20 cellular contexts compared by ENCODE assay signal in genomic region chr9:131977074-131977838, GRCh38.
DNase-seq lines count a peak whose midpoint lies in the region; ATAC-seq, FAIRE-seq and TF ChIP-seq lines count a peak whose summit lies in the region.
"Had no signal": no experiment of that assay in that cellular context is flagged by ENCODE, and none has a peak within 500 bp of the region (broad histone marks: within the 10 kb centered on the region; RNA-seq: fewer than 3 reads in every experiment).

No MANE protein-coding gene starts in this region.

- H3K4me3 ChIP-seq in GM12878 (no peak overlapping the region), sigmoid colon (no peak overlapping the region)
- H3K4me3 ChIP-seq: dorsolateral prefrontal cortex, MG63 had no signal

- H2AFZ ChIP-seq in GM12878 (ENCODE audit: control insufficient read depth, low read depth, low read length) = no peak overlapping the region

- ATAC-seq in GM12878 = peak; percentile 59
- ATAC-seq in stimulated activated memory B cell treated with anti-CD40 and anti-IgM and Interleukin-4, amounts not matched to agents 10 μg/mL and 1 μg/mL and 100 μg/mL, for 72 hours = peak; percentile 62
- ATAC-seq: left cardiac atrium, WTC11 had no signal

- DNase-seq in GM10248 (ENCODE audit: extremely low spot score) (peak; percentile 24), MV-4-11 (lab: John Stamatoyannopoulos, UW) (peak; percentile 81), GM12878 (ENCODE audit: low read depth, low spot score) (no peak), sigmoid colon (no peak), GM10266 (ENCODE audit: extremely low spot score) (no peak)
- no peak for DNase-seq in activated CD8-positive, alpha-beta memory T cell treated with anti-CD3 and anti-CD28 coated beads, Interleukin-2, amount 50 U/mL, for 4 hours
- DNase-seq: activated CD4-positive, alpha-beta memory T cell treated with anti-CD3 and anti-CD28 coated beads for 36 hours; activated naive CD4-positive, alpha-beta T cell treated with Interleukin-2 at 50 U/mL for 16 hours; COR-L47; dorsolateral prefrontal cortex; foreskin melanocyte; H7; left cardiac atrium; MG63; NCI-H2029; NCI-H510A; SHP77 had no signal

- H3K79me2 ChIP-seq in GM12878 (ENCODE audit: control insufficient read depth, insufficient read depth, low read length) = no peaks in the 10 kb centered on the region

- BruUV-seq in GM12878 (replicated peaks; lab: Mats Ljungman, UMichigan) = no TSS peak

- WGBS in GM12878 (ENCODE audit: insufficient coverage, insufficient replicate concordance, low lambda C conversion rate, missing lambda C conversion rate) = 97% methylated on average over 10 of the region's 10 CpGs
- 79 to 87% methylated on average over 10 of the region's 10 CpGs for WGBS in sigmoid colon, 2 donors

- no peaks in the 10 kb centered on the region for H3K27me3 Mint-ChIP-seq in stimulated activated memory B cell treated with anti-CD40 and anti-IgM and Interleukin-4, amounts not matched to agents 10 μg/mL and 1 μg/mL and 100 μg/mL, for 72 hours
- H3K27me3 Mint-ChIP-seq: activated CD4-positive, alpha-beta memory T cell treated with anti-CD3 and anti-CD28 coated beads for 36 hours had no signal

- RAD21 ChIA-PET in GM12878 (lab: Charles Lee; ENCODE audit: unreplicated experiment) = no interaction called here

- H3K36me3 ChIP-seq in GM12878 (ENCODE audit: control insufficient read depth in 2 of 2, insufficient read depth in 2 of 2, low read length in 1 of 2) (no peaks in the 10 kb centered on the region), sigmoid colon (no peaks in the 10 kb centered on the region)
- H3K36me3 ChIP-seq: MG63 had no signal

- peak; percentile 49 for FAIRE-seq in GM12878 (lab: Jason Lieb, UNC)

- POLR2A ChIA-PET in GM10248 (lab: Yijun Ruan, JAX) = no interaction called here
- POLR2A ChIA-PET in GM12878 (lab: Charles Lee) = no interaction called here

- H3K9me3 ChIP-seq in GM12878 (replicated peaks; ENCODE audit: control insufficient read depth, insufficient read depth, low read length) = no peaks in the 10 kb centered on the region
- no peaks in the 10 kb centered on the region for H3K9me3 ChIP-seq in sigmoid colon
- H3K9me3 ChIP-seq: MG63 had no signal

- TF ChIP-seq POLR2A in GM12878 (IDR thresholded peaks at IDR 0.05; ENCODE audit: low read depth, low read length) (no peak), sigmoid colon (IDR thresholded peaks at IDR 0.05) (no peak)

- H3K4me3 Mint-ChIP-seq in stimulated activated memory B cell treated with anti-CD40 and anti-IgM and Interleukin-4, amounts not matched to agents 10 μg/mL and 1 μg/mL and 100 μg/mL, for 72 hours = no peak overlapping the region
- H3K4me3 Mint-ChIP-seq: activated CD4-positive, alpha-beta memory T cell treated with anti-CD3 and anti-CD28 coated beads for 36 hours; T-helper 1 cell treated with Interleukin-12 subunit alpha and Interleukin-12 subunit beta and Interleukin-4 antibody, amounts not matched to agents 30 μg/mL and 1 μg/mL, for 36 hours; WTC11 had no signal

- TF ChIP-seq CTCF in GM10248 (IDR thresholded peaks at IDR 0.05; ENCODE audit: control extremely low read depth, extremely low read depth, low read depth, missing control alignments) (no peak), GM12878 (IDR thresholded peaks at IDR 0.05 in 2 of 3, conservative IDR thresholded peaks at IDR 0.05 in 1 of 3; ENCODE audit: control insufficient read depth in 2 of 3, extremely low read depth in 1 of 3, insufficient read depth in 1 of 3, low read depth in 3 of 3, low read length in 3 of 3) (no peak), sigmoid colon (IDR thresholded peaks at IDR 0.05) (no peak), GM10266 (IDR thresholded peaks at IDR 0.05; ENCODE audit: control insufficient read depth, insufficient read depth, low read depth, missing control alignments) (no peak)

- in situ Hi-C loops in GM12878 (cut with MboI) = no loop called here

- CTCF ChIA-PET in GM10248 (lab: Yijun Ruan, JAX) = no interaction called here
- CTCF ChIA-PET in GM12878 (lab: Yijun Ruan, JAX) = interaction anchor here (0.8 kb wide), 1 partner anchor 30 kb away, joined by 3 read pairs; no protein-coding TSS in a partner anchor

- H3K9me3 Mint-ChIP-seq in stimulated activated memory B cell treated with anti-CD40 and anti-IgM and Interleukin-4, amounts not matched to agents 10 μg/mL and 1 μg/mL and 100 μg/mL, for 72 hours = peaks cover 2% of the 10 kb centered on the region
- H3K9me3 Mint-ChIP-seq: T-helper 1 cell treated with Interleukin-12 subunit alpha and Interleukin-12 subunit beta and Interleukin-4 antibody, amounts not matched to agents 30 μg/mL and 1 μg/mL, for 36 hours; WTC11 had no signal

- intact Hi-C loops in GM12878 (cut with micrococcal nuclease; ENCODE audit: unreplicated experiment) (no loop called here), sigmoid colon (cut with DNase I) (no loop called here)

- peak overlapping the region; percentile 2; the same call in 1 of the 2 replicates for H3K4me2 ChIP-seq in GM12878 (ENCODE audit: control insufficient read depth, insufficient read depth)

- H3K27me3 ChIP-seq in GM12878 (replicated peaks in 1 of 2; ENCODE audit: control insufficient read depth in 2 of 2, insufficient read depth in 2 of 2, low read length in 1 of 2) = no peaks in the 10 kb centered on the region
- no peaks in the 10 kb centered on the region for H3K27me3 ChIP-seq in sigmoid colon
- H3K27me3 ChIP-seq: dorsolateral prefrontal cortex, MG63 had no signal

- TF ChIP-seq EP300 in GM12878 (IDR thresholded peaks at IDR 0.05; ENCODE audit: borderline replicate concordance in 1 of 2, control insufficient read depth in 1 of 2, low read depth in 2 of 2, low read length in 2 of 2) (no peak), sigmoid colon (IDR thresholded peaks at IDR 0.05) (no peak)

- H3K27ac ChIP-seq in GM12878 (ENCODE audit: control insufficient read depth, insufficient read depth) (no peak overlapping the region), sigmoid colon (no peak overlapping the region)

- H3K27ac Mint-ChIP-seq in stimulated activated memory B cell treated with anti-CD40 and anti-IgM and Interleukin-4, amounts not matched to agents 10 μg/mL and 1 μg/mL and 100 μg/mL, for 72 hours = no peak overlapping the region
- H3K27ac Mint-ChIP-seq: activated CD4-positive, alpha-beta memory T cell treated with anti-CD3 and anti-CD28 coated beads for 36 hours; T-helper 1 cell treated with Interleukin-12 subunit alpha and Interleukin-12 subunit beta and Interleukin-4 antibody, amounts not matched to agents 30 μg/mL and 1 μg/mL, for 36 hours; WTC11 had no signal

- SMC1A ChIA-PET in GM12878 (lab: Charles Lee; ENCODE audit: uncharacterized antibody, unreplicated experiment) = interaction anchor here (0.7 kb wide), 1 partner anchor 34 kb away, joined by 3 read pairs; no protein-coding TSS in a partner anchor

- TF ChIP-seq RAD21 in GM12878 (IDR thresholded peaks at IDR 0.05; ENCODE audit: insufficient read depth, low read depth, low read length) = no peak

- H4K20me1 ChIP-seq in GM12878 (ENCODE audit: control insufficient read depth, insufficient read depth) = no peaks in the 10 kb centered on the region

- H3K4me1 Mint-ChIP-seq in stimulated activated memory B cell treated with anti-CD40 and anti-IgM and Interleukin-4, amounts not matched to agents 10 μg/mL and 1 μg/mL and 100 μg/mL, for 72 hours = peaks cover 16% of the 10 kb centered on the region

- H3K36me3 Mint-ChIP-seq in stimulated activated memory B cell treated with anti-CD40 and anti-IgM and Interleukin-4, amounts not matched to agents 10 μg/mL and 1 μg/mL and 100 μg/mL, for 72 hours = peaks cover 19% of the 10 kb centered on the region
- H3K36me3 Mint-ChIP-seq: WTC11 had no signal

- H3K4me1 ChIP-seq in GM12878 (ENCODE audit: control insufficient read depth, insufficient read depth, low read length) (peaks cover 10% of the 10 kb centered on the region), sigmoid colon (peaks cover 0 to 5% (median 0%) of the 10 kb centered on the region in 4 donors)

- H3K9ac ChIP-seq in GM12878 (ENCODE audit: control insufficient read depth, insufficient read depth, low read length) = no peak overlapping the region; the same call in 1 of the 2 replicates

TF ChIP-seq in GM12878, 131 proteins besides CTCF, POLR2A, EP300 and RAD21 (continues in another document):
- TF ChIP-seq JUNB (IDR thresholded peaks at IDR 0.05) = peak; percentile 47; the same call in 1 of the 2 replicates
- TF ChIP-seq NR2F1 (conservative IDR thresholded peaks at IDR 0.05) = peak; percentile 79
- no peak for TF ChIP-seq MTA2 (IDR thresholded peaks at IDR 0.05; ENCODE audit: low read depth)
- no peak for TF ChIP-seq MYB (IDR thresholded peaks at IDR 0.05; ENCODE audit: borderline replicate concordance, low read depth, low read length)
- TF ChIP-seq PML (IDR thresholded peaks at IDR 0.05; ENCODE audit: low read length) = no peak
- no peak for TF ChIP-seq CBX5 (IDR thresholded peaks at IDR 0.05; ENCODE audit: low read depth)
- no peak for TF ChIP-seq ATF7 (IDR thresholded peaks at IDR 0.05; ENCODE audit: low read depth)
- no peak for TF ChIP-seq HDGF (IDR thresholded peaks at IDR 0.05)
- no peak for TF ChIP-seq MTA3 (IDR thresholded peaks at IDR 0.05; ENCODE audit: borderline replicate concordance, low read length)
- no peak for TF ChIP-seq E4F1 (IDR thresholded peaks at IDR 0.05; ENCODE audit: borderline replicate concordance, partially characterized antibody)

Comparison
In these comparisons a context has a peak if more than half of its experiments do, and no peak if none do; other contexts are left out.
1. DNase-seq: peak in GM10248 (single experiment) and MV-4-11 (single experiment); none in GM12878 (single experiment), sigmoid colon (single experiment), GM10266 (single experiment) and activated CD8-positive, alpha-beta memory T cell treated with anti-CD3 and anti-CD28 coated beads, Interleukin-2, amount 50 U/mL, for 4 hours (single experiment).